9 cellular contexts compared by ENCODE assay signal in the genomic region with DNA sequence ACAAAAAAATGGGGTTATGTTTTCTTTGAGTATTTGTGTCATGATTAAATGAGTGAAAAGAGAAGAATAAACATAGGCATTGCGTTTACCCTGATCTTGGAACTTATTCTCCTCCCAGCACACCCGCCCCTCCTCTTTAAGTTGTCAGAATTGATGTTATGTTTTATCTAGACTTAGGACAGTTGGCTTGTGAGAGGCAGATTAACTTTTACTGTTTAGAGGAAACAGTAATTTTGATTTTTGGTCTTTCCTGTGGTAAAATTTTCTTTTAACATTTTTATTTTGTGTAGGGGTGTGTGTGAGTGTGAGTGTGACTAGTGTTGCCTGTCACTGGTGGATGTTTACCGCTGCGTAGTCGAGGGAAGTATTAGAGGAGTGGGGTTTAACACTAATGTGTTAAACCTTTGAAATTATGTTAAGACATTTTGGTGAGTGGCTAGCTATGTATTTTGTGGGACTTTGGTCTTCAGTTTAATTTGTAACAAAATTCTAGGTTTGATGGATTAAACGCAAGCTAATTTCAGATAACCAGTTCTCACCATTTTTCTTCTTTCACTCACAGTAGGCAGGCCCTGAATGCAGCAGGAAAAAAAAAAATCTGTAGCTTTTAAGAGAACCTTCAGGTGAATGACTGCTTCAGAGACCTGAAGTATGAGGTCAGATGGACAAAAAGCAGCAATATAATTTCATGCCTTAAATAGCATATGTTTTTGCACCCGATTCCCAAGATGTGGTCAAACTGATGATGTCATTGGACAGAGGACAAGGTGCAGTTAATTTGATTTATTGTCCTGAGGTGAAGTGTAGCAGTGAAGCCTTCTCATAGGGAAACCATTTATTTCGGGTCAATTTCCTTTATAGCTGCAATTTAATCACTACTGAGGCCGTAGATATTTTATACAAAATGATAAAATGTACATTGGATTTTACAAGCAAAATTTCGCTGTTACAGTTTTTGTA. TPM values are rescaled to one million over a fixed set of nuclear protein-coding genes. Genes with fewer than 3 reads are reported as not detected.
DNase-seq lines count a peak whose midpoint lies in the region; ATAC-seq and TF ChIP-seq lines count a peak whose summit lies in the region.
"Had no signal": no experiment of that assay in that cellular context is flagged by ENCODE, and none has a peak within 500 bp of the region (broad histone marks: within the 10 kb centered on the region; RNA-seq: fewer than 3 reads in every experiment).

No MANE protein-coding gene starts in this region.

- H3K9me3 Mint-ChIP-seq in activated T-cell treated with anti-CD3 and anti-CD28 coated beads, Interleukin-2, amount 50 U/mL, for 72 hours: no peaks in the 10 kb centered on the region
- H3K9me3 Mint-ChIP-seq in glutamatergic neuron (ENCODE audit: unreplicated experiment): peaks cover 12% of the 10 kb centered on the region

- TF ChIP-seq CTCF in glutamatergic neuron (IDR thresholded peaks at IDR 0.05; ENCODE audit: partially characterized antibody, unreplicated experiment) (no peak), testis (IDR thresholded peaks at IDR 0.05) (no peak)

- no peaks in the 10 kb centered on the region for H3K27me3 ChIP-seq in testis

- H3K4me3 Mint-ChIP-seq in activated T-cell treated with anti-CD3 and anti-CD28 coated beads, Interleukin-2, amount 50 U/mL, for 72 hours: peak overlapping the region; percentile 86 to 91
- H3K4me3 Mint-ChIP-seq in T-helper 17 cell (peak overlapping the region; percentile 99), glutamatergic neuron (ENCODE audit: unreplicated experiment) (peak overlapping the region; percentile 91)

- no peak for DNase-seq in activated T-cell treated with anti-CD3 and anti-CD28 coated beads, Interleukin-2, amount 50 U/mL, for 72 hours
- no peak for DNase-seq in activated T-cell treated with anti-CD3 and anti-CD28 coated beads, Interleukin-2, amount 50 U/mL, for 1 hour
- DNase-seq in T-helper 17 cell: no peak
- no peak for DNase-seq in glutamatergic neuron
- DNase-seq in testis: no peak
- DNase-seq in GM19238 (ENCODE audit: insufficient read length, low spot score): no peak
- no peak for DNase-seq in germinal center (ENCODE audit: low spot score)
- DNase-seq: stimulated activated CD4-positive, alpha-beta T cell treated with anti-CD3 and anti-CD28 coated beads, Interleukin-4, amount 100 ng/mL, for 4 hours had no signal

- peaks cover 18% of the 10 kb centered on the region for H3K4me1 ChIP-seq in testis

- no peaks in the 10 kb centered on the region for H3K36me3 ChIP-seq in testis (ENCODE audit: low read depth, missing control alignments)

- no peaks in the 10 kb centered on the region for H3K27me3 Mint-ChIP-seq in activated T-cell treated with anti-CD3 and anti-CD28 coated beads, Interleukin-2, amount 50 U/mL, for 72 hours (ENCODE audit: low read depth)
- H3K27me3 Mint-ChIP-seq in T-helper 17 cell: no peaks in the 10 kb centered on the region
- H3K27me3 Mint-ChIP-seq in glutamatergic neuron (ENCODE audit: unreplicated experiment): peaks cover 15% of the 10 kb centered on the region

- H3K4me3 ChIP-seq in testis: no peak overlapping the region

- H3K4me1 Mint-ChIP-seq in activated T-cell treated with anti-CD3 and anti-CD28 coated beads, Interleukin-2, amount 50 U/mL, for 72 hours (ENCODE audit: low read depth): peaks cover 65% of the 10 kb centered on the region
- H3K4me1 Mint-ChIP-seq in T-helper 17 cell (peaks cover 35% of the 10 kb centered on the region), glutamatergic neuron (ENCODE audit: low read depth, unreplicated experiment) (peaks cover 21% of the 10 kb centered on the region)

- no peak for TF ChIP-seq POLR2A in testis (IDR thresholded peaks at IDR 0.05)

- H3K36me3 Mint-ChIP-seq in activated T-cell treated with anti-CD3 and anti-CD28 coated beads, Interleukin-2, amount 50 U/mL, for 72 hours (ENCODE audit: insufficient read depth in 2 of 2): peaks cover 2 to 5% of the 10 kb centered on the region in 2 donors
- H3K36me3 Mint-ChIP-seq in T-helper 17 cell (ENCODE audit: low read depth): peaks cover 2% of the 10 kb centered on the region
- H3K36me3 Mint-ChIP-seq in glutamatergic neuron (ENCODE audit: unreplicated experiment): no peaks in the 10 kb centered on the region

- H3K9me3 ChIP-seq in T-helper 17 cell (ENCODE audit: control insufficient read depth, low read length, poor library complexity, severe bottlenecking) (no peaks in the 10 kb centered on the region), testis (no peaks in the 10 kb centered on the region)

- intact Hi-C loops in testis (cut with DNase I; ENCODE audit: low total_unique reads): no loop called here

- 54 to 56% methylated on average over 10 of the region's 10 CpGs for WGBS in testis, 2 donors

- no peak for ATAC-seq in activated T-cell treated with anti-CD3 and anti-CD28 coated beads, Interleukin-2, amount 50 U/mL, for 72 hours (replicated peaks in 1 of 2)
- ATAC-seq in T-helper 17 cell: no peak

- peak overlapping the region; percentile 95 for H3K27ac Mint-ChIP-seq in activated T-cell treated with anti-CD3 and anti-CD28 coated beads, Interleukin-2, amount 50 U/mL, for 72 hours
- H3K27ac Mint-ChIP-seq in T-helper 17 cell (peak overlapping the region; percentile 98), glutamatergic neuron (ENCODE audit: unreplicated experiment) (peak overlapping the region; percentile 96)

- H3K27ac ChIP-seq in temporal lobe (ENCODE audit: low read depth, low read length): peak overlapping the region; percentile 88
- H3K27ac ChIP-seq in testis: peak overlapping the region in 1 of 2 donors; percentile 98

RNA-seq across cellular contexts. Expression of a gene that starts 2.7 kb away (rescaled TPM):
- total RNA-seq in activated T-cell treated with anti-CD3 and anti-CD28 coated beads, Interleukin-2, amount 50 U/mL, for 72 hours: 10 to 100 TPM; 29.4 to 39.6 TPM
- total RNA-seq in T-helper 17 cell: 10 to 100 TPM; 28.7 to 31.2 TPM
- 37.7 TPM for total RNA-seq in glutamatergic neuron (ENCODE audit: unreplicated experiment)
- total RNA-seq in temporal lobe: 26.3 TPM
- total RNA-seq in testis: 10 to 100 TPM; 36.0 to 36.9 TPM
- 17.1 TPM for polyA plus RNA-seq in testis (ENCODE audit: insufficient read depth, low read depth, low replicate concordance)
